Comparison of ENCODE assay signal across 8 cellular contexts in genomic region chr7:100826546-100827329, GRCh38. TPM values are rescaled to one million over a fixed set of nuclear protein-coding genes. Genes with fewer than 3 reads are reported as not detected.
DNase-seq lines count a peak whose midpoint lies in the region; ATAC-seq and TF ChIP-seq lines count a peak whose summit lies in the region.

No MANE protein-coding gene starts in this region.

- peak overlapping the region; percentile 45 to 88 (median 60) for H3K4me3 ChIP-seq in adrenal gland

- peaks cover 27% of the 10 kb centered on the region for H3K4me1 Mint-ChIP-seq in stimulated activated naive CD8-positive, alpha-beta T cell treated with anti-CD3 and anti-CD28 coated beads, Interleukin-15, amount 100 ng/mL, for 72 hours

- 0 to 2% (median 1%) methylated on average over 16 to 68 of the region's 69 CpGs for WGBS in adrenal gland, 4 donors

- no peaks in the 10 kb centered on the region for H3K9me3 Mint-ChIP-seq in stimulated activated naive CD8-positive, alpha-beta T cell treated with anti-CD3 and anti-CD28 coated beads, Interleukin-15, amount 100 ng/mL, for 72 hours

- H3K4me3 Mint-ChIP-seq in stimulated activated naive CD8-positive, alpha-beta T cell treated with anti-CD3 and anti-CD28 coated beads, Interleukin-15, amount 100 ng/mL, for 72 hours, result peak overlapping the region; percentile 68

- in situ Hi-C loops in GM13976 (cut with MboI; ENCODE audit: low sequenced_read_pairs, unreplicated experiment), result no loop called here

- DNase-seq in NCI-H748 (lab: John Stamatoyannopoulos, UW; ENCODE audit: unreplicated experiment) (peak; percentile 25), NCI-H748 treated with DMSO at 0.1 percent for 48 hours (lab: John Stamatoyannopoulos, UW) (no peak), adrenal gland (peak in 1 of 7 donors; percentile 48), islet precursor cell (peak; percentile 60), GM13976 (ENCODE audit: low spot score) (no peak), NCI-H2081 (lab: John Stamatoyannopoulos, UW) (no peak)
- DNase-seq in stimulated activated naive CD8-positive, alpha-beta T cell treated with anti-CD3 and anti-CD28 coated beads, Interleukin-15, amount 100 ng/mL, for 72 hours, result no peak

- TF ChIP-seq CTCF in adrenal gland (IDR thresholded peaks at IDR 0.05), result no peak
- no peak for TF ChIP-seq CTCF in GM13976 (IDR thresholded peaks at IDR 0.05; ENCODE audit: borderline replicate concordance, control extremely low read depth, extremely low read depth, insufficient read depth, missing control alignments)

- H3K27me3 Mint-ChIP-seq in stimulated activated naive CD8-positive, alpha-beta T cell treated with anti-CD3 and anti-CD28 coated beads, Interleukin-15, amount 100 ng/mL, for 72 hours, result peaks cover 54% of the 10 kb centered on the region

- peaks cover 22 to 39% of the 10 kb centered on the region in 2 donors for H3K4me1 ChIP-seq in adrenal gland (replicated peaks in 1 of 2)

- ATAC-seq in stimulated activated naive CD8-positive, alpha-beta T cell treated with anti-CD3 and anti-CD28 coated beads, Interleukin-15, amount 100 ng/mL, for 72 hours, result peak; percentile 69
- ATAC-seq in HG02678 (IDR thresholded peaks at IDR 0.05; ENCODE audit: unreplicated experiment), result no peak

- H3K27ac Mint-ChIP-seq in stimulated activated naive CD8-positive, alpha-beta T cell treated with anti-CD3 and anti-CD28 coated beads, Interleukin-15, amount 100 ng/mL, for 72 hours, result no peak overlapping the region

- no peaks in the 10 kb centered on the region for H3K27me3 ChIP-seq in adrenal gland

- H3K9me3 ChIP-seq in adrenal gland (replicated peaks in 1 of 3), result no peaks in the 10 kb centered on the region

- peak in 1 of 2 donors; percentile 5 for TF ChIP-seq POLR2A in adrenal gland (IDR thresholded peaks at IDR 0.05)

- H3K27ac ChIP-seq in adrenal gland, result peak overlapping the region in 4 of 5 donors; percentile 58 to 93 (median 77)

- intact Hi-C loops in adrenal gland (cut with DNase I), result no loop called here

- H3K36me3 ChIP-seq in adrenal gland (replicated peaks in 1 of 2), result peaks cover 0 to 18% of the 10 kb centered on the region in 2 donors

RNA-seq across cellular contexts. Expression of gene EPHB4, which starts 0.6 kb away (rescaled TPM):
- total RNA-seq in adrenal gland, result 100 to 1,000 TPM in 6 of 8 donors, 10 to 100 TPM in 2; 91.3 to 188 (median 116) TPM
- polyA plus RNA-seq in adrenal gland, result 10 to 100 TPM; 31.5 to 67.3 (median 37.2) TPM

RNA-seq across cellular contexts. Expression of gene SLC12A9, which starts 25.8 kb away (rescaled TPM):
- total RNA-seq in adrenal gland, result 10 to 100 TPM in 7 of 8 donors, 1 to 10 TPM in 1; 8.0 to 35.1 (median 20.2) TPM
- 10 to 100 TPM in 2 of 3 donors, 1 to 10 TPM in 1; 6.1 to 60.3 (median 34.6) TPM for polyA plus RNA-seq in adrenal gland

RNA-seq across cellular contexts. Expression of gene TRIP6, which starts 40.4 kb away (rescaled TPM):
- 100 to 1,000 TPM in 2 of 8 donors, 10 to 100 TPM in 6; 44.8 to 105 (median 75.6) TPM for total RNA-seq in adrenal gland
- 10 to 100 TPM in 2 of 3 donors, 1 to 10 TPM in 1; 8.9 to 88.6 (median 67.6) TPM for polyA plus RNA-seq in adrenal gland

RNA-seq across cellular contexts. Expression of gene SRRT, which starts 48.2 kb away (rescaled TPM):
- 100 to 1,000 TPM in 4 of 8 donors, 10 to 100 TPM in 4; 44.0 to 156 (median 90.6) TPM for total RNA-seq in adrenal gland
- polyA plus RNA-seq in adrenal gland, result 100 to 1,000 TPM in 2 of 3 donors, 10 to 100 TPM in 1; 83.7 to 289 (median 226) TPM

Comparison
In these comparisons a context has a peak if more than half of its experiments do, and no peak if none do; other contexts are left out.
1. DNase-seq: peak in NCI-H748 (single experiment) and islet precursor cell (single experiment); none in NCI-H748 treated with DMSO at 0.1 percent for 48 hours (single experiment), stimulated activated naive CD8-positive, alpha-beta T cell treated with anti-CD3 and anti-CD28 coated beads, Interleukin-15, amount 100 ng/mL, for 72 hours (0 of 2), GM13976 (single experiment) and NCI-H2081 (0 of 2).